11 cellular contexts compared by ENCODE assay signal in the genomic region with DNA sequence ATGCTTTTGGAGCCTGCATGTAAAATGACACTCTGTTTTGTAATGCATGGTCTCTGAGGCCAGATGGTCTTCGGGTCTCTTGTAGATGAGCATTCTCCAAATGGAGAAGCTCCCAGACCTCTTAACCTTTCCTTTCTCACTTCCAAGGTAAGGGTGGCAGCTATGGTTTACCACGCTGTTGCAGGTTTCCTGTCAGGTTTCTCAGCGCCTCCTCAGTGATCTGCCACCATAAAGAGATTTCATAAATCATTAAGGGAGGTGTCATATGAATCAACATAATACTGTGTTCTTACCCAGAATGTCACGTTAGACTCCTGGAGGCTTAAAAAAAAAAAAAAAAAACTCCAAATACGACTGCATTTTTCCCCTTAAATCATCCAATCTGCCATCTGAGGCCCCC.
"Had no signal": no experiment of that assay in that cellular context is flagged by ENCODE, and none has a peak within 500 bp of the region (broad histone marks: within the 10 kb centered on the region; RNA-seq: fewer than 3 reads in every experiment).

No MANE protein-coding gene starts in this region.

- H3K4me3 ChIP-seq: GM23248, GM23338, HAP-1 had no signal

- FAIRE-seq: H1, H54 had no signal

- ATAC-seq: GM23338, HCT116 had no signal

- DNase-seq: GM23248, GOT3, H7, H9, HCEC 1CT, HFFc6 had no signal

- H3K4me3 Mint-ChIP-seq: GM23338, H9, HFFc6 had no signal

- H2AFZ ChIP-seq: GM23248, GM23338 had no signal

- H3K9me3 ChIP-seq: HAP-1 had no signal

- H3K9me3 Mint-ChIP-seq: GM23338, H9 had no signal

- H3K4me1 ChIP-seq: HAP-1 had no signal

- H3K4me2 ChIP-seq: GM23338 had no signal

- H3K27ac ChIP-seq: GM23248 had no signal

- H3K9ac ChIP-seq: GM23248 had no signal

- H3K36me3 ChIP-seq: HAP-1 had no signal

- H3K27ac Mint-ChIP-seq: GM23338, H9, HFFc6 had no signal
